24 cellular contexts compared by ENCODE assay signal in genomic region chr7:157652161-157652953, GRCh38.
"Had no signal": no experiment of that assay in that cellular context is flagged by ENCODE, and none has a peak within 500 bp of the region (broad histone marks: within the 10 kb centered on the region; RNA-seq: fewer than 3 reads in every experiment).

No MANE protein-coding gene starts in this region.

- H3K4me1 Mint-ChIP-seq: activated CD4-positive, alpha-beta memory T cell treated with anti-CD3 and anti-CD28 coated beads, Interleukin-2, amount 10 ng/mL, durations not matched to agents 7 days and 5 days; activated CD4-positive, alpha-beta T cell treated with anti-CD3 and anti-CD28 coated beads, Interleukin-2, amount 10 ng/mL, durations not matched to agents 24 days and 14 days; activated naive CD4-positive, alpha-beta T cell treated with anti-CD3 and anti-CD28 coated beads, Interleukin-2, amount 10 ng/mL, durations not matched to agents 7 days and 5 days; T-helper 17 cell had no signal

- H3K9me3 ChIP-seq: ascending aorta, sigmoid colon, transverse colon, uterus had no signal

- H2AFZ ChIP-seq: hepatocyte had no signal

- H3K27me3 Mint-ChIP-seq: activated CD4-positive, alpha-beta memory T cell treated with anti-CD3 and anti-CD28 coated beads, Interleukin-2, amount 10 ng/mL, durations not matched to agents 7 days and 5 days; activated CD4-positive, alpha-beta T cell treated with anti-CD3 and anti-CD28 coated beads, Interleukin-2, amount 10 ng/mL, durations not matched to agents 24 days and 14 days; stimulated activated naive CD8-positive, alpha-beta T cell treated with anti-CD3 and anti-CD28 coated beads, Interleukin-15, Interleukin-2, amounts not matched to agents 100 ng/mL and 50 ng/mL, for 24 hours; T-helper 17 cell had no signal

- H3K79me2 ChIP-seq: hepatocyte had no signal

- ATAC-seq: activated T-cell treated with anti-CD3 and anti-CD28 coated beads, Interleukin-2, amount 50 U/mL, for 72 hours; esophagus mucosa; left ventricle myocardium superior; T-helper 17 cell had no signal

- H3K4me2 ChIP-seq: hepatocyte, smooth muscle cell had no signal

- H3K36me3 Mint-ChIP-seq: activated naive CD4-positive, alpha-beta T cell treated with anti-CD3 and anti-CD28 coated beads, Interleukin-2, amount 10 ng/mL, durations not matched to agents 7 days and 5 days had no signal

- H3K4me1 ChIP-seq: ascending aorta, sigmoid colon, transverse colon, uterus had no signal

- H3K27me3 ChIP-seq: ascending aorta, brain microvascular endothelial cell, hepatocyte, sigmoid colon, transverse colon, uterus had no signal

- H3K4me3 Mint-ChIP-seq: activated CD4-positive, alpha-beta memory T cell treated with anti-CD3 and anti-CD28 coated beads, Interleukin-2, amount 10 ng/mL, durations not matched to agents 7 days and 5 days; activated CD4-positive, alpha-beta T cell treated with anti-CD3 and anti-CD28 coated beads, Interleukin-2, amount 10 ng/mL, durations not matched to agents 24 days and 14 days; activated naive CD4-positive, alpha-beta T cell treated with anti-CD3 and anti-CD28 coated beads, Interleukin-2, amount 10 ng/mL, durations not matched to agents 7 days and 5 days; activated T-cell treated with anti-CD3 and anti-CD28 coated beads, Interleukin-2, amount 50 U/mL, for 72 hours; nephron progenitor cell; stimulated activated naive CD8-positive, alpha-beta T cell treated with anti-CD3 and anti-CD28 coated beads, Interleukin-15, Interleukin-2, amounts not matched to agents 100 ng/mL and 50 ng/mL, for 24 hours; T-helper 17 cell had no signal

- H3K9me3 Mint-ChIP-seq: activated CD4-positive, alpha-beta memory T cell treated with anti-CD3 and anti-CD28 coated beads, Interleukin-2, amount 10 ng/mL, durations not matched to agents 7 days and 5 days; activated CD4-positive, alpha-beta T cell treated with anti-CD3 and anti-CD28 coated beads, Interleukin-2, amount 10 ng/mL, durations not matched to agents 24 days and 14 days; activated naive CD4-positive, alpha-beta T cell treated with anti-CD3 and anti-CD28 coated beads, Interleukin-2, amount 10 ng/mL, durations not matched to agents 7 days and 5 days; activated T-cell treated with anti-CD3 and anti-CD28 coated beads, Interleukin-2, amount 50 U/mL, for 72 hours; nephron progenitor cell; stimulated activated naive CD8-positive, alpha-beta T cell treated with anti-CD3 and anti-CD28 coated beads, Interleukin-15, Interleukin-2, amounts not matched to agents 100 ng/mL and 50 ng/mL, for 24 hours had no signal

- H3K27ac ChIP-seq: ascending aorta, brain microvascular endothelial cell, hepatocyte, sigmoid colon, transverse colon, uterus had no signal

- DNase-seq: activated CD4-positive, alpha-beta memory T cell treated with anti-CD3 and anti-CD28 coated beads, Interleukin-2, amount 10 ng/mL, durations not matched to agents 7 days and 5 days; activated CD4-positive, alpha-beta T cell treated with anti-CD3 and anti-CD28 coated beads, Interleukin-2, amount 10 ng/mL, durations not matched to agents 24 days and 14 days; activated effector memory CD4-positive, alpha-beta T cell treated with Interleukin-2 at 50 U/mL for 16 hours; activated naive CD4-positive, alpha-beta T cell treated with anti-CD3 and anti-CD28 coated beads, Interleukin-2, amount 10 ng/mL, durations not matched to agents 7 days and 5 days; activated T-cell treated with anti-CD3 and anti-CD28 coated beads, Interleukin-2, amount 50 U/mL, for 72 hours; brain microvascular endothelial cell; dermis blood vessel endothelial cell; effector CD8-positive, alpha-beta T cell; foreskin melanocyte; glutamatergic neuron; left ventricle myocardium superior; nephron progenitor cell; occipital lobe; sigmoid colon; stimulated activated CD4-positive, alpha-beta T cell treated with anti-CD3 and anti-CD28 coated beads, Interleukin-2, amount 100 ng/mL, for 48 hours; SW 1271; T-helper 17 cell; transverse colon; uterus had no signal

- H3K36me3 ChIP-seq: ascending aorta, brain microvascular endothelial cell, sigmoid colon, transverse colon, uterus had no signal

- H3K4me3 ChIP-seq: ascending aorta, hepatocyte, sigmoid colon, smooth muscle cell, transverse colon, uterus had no signal

- H3K27ac Mint-ChIP-seq: activated CD4-positive, alpha-beta memory T cell treated with anti-CD3 and anti-CD28 coated beads, Interleukin-2, amount 10 ng/mL, durations not matched to agents 7 days and 5 days; activated CD4-positive, alpha-beta T cell treated with anti-CD3 and anti-CD28 coated beads, Interleukin-2, amount 10 ng/mL, durations not matched to agents 24 days and 14 days; activated naive CD4-positive, alpha-beta T cell treated with anti-CD3 and anti-CD28 coated beads, Interleukin-2, amount 10 ng/mL, durations not matched to agents 7 days and 5 days; activated T-cell treated with anti-CD3 and anti-CD28 coated beads, Interleukin-2, amount 50 U/mL, for 72 hours; stimulated activated naive CD8-positive, alpha-beta T cell treated with anti-CD3 and anti-CD28 coated beads, Interleukin-15, Interleukin-2, amounts not matched to agents 100 ng/mL and 50 ng/mL, for 24 hours had no signal
